ENCODE assay signal across 1 cellular context in genomic region chr16:56916571-56917403, GRCh38.
A peak's percentile ranks its signal among the peaks of the same experiment; 100 is the strongest.
TF ChIP-seq lines count a peak whose summit lies in the region.

No MANE protein-coding gene starts in this region.

TF ChIP-seq in GM12878, 131 proteins besides CTCF, POLR2A, EP300 and RAD21 (continues in another document):
- TF ChIP-seq ZNF217 (IDR thresholded peaks at IDR 0.05) (no peak), NKRF (conservative IDR thresholded peaks at IDR 0.05) (no peak), STAT3 (IDR thresholded peaks at IDR 0.05; ENCODE audit: low read depth, low read length) (0 out of 2 replicates have a peak, but pooled peaks have one; percentile 90), MEF2A (IDR thresholded peaks at IDR 0.05; ENCODE audit: insufficient read depth, low read depth, low read length) (peak; percentile 98), CBX3 (IDR thresholded peaks at IDR 0.05; ENCODE audit: borderline replicate concordance, low read depth) (no peak), NBN (IDR thresholded peaks at IDR 0.05) (peak; percentile 79), CEBPZ (IDR thresholded peaks at IDR 0.05; ENCODE audit: low read depth, low read length) (no peak), BHLHE40 (IDR thresholded peaks at IDR 0.05; ENCODE audit: borderline replicate concordance in 1 of 2, low read depth in 2 of 2, low read length in 1 of 2) (peak; percentile 68 to 78), JUND (IDR thresholded peaks at IDR 0.05; ENCODE audit: low read depth, low read length) (0 out of 2 replicates have a peak, but pooled peaks have one; percentile 27), CBX5 (IDR thresholded peaks at IDR 0.05; ENCODE audit: low read depth) (no peak), HDAC2 (IDR thresholded peaks at IDR 0.05) (no peak), BCL3 (IDR thresholded peaks at IDR 0.05; ENCODE audit: borderline replicate concordance, insufficient read depth, low read depth, low read length, poor library complexity, severe bottlenecking) (no peak), FOXK2 (IDR thresholded peaks at IDR 0.05) (no peak), SMARCA5 (IDR thresholded peaks at IDR 0.05) (no peak), IRF3 (IDR thresholded peaks at IDR 0.05) (no peak), IRF4 (IDR thresholded peaks at IDR 0.05; ENCODE audit: low read depth, low read length) (peak; percentile 84), MLLT1 (IDR thresholded peaks at IDR 0.05) (no peak), TCF7 (IDR thresholded peaks at IDR 0.05; ENCODE audit: borderline replicate concordance) (peak; percentile 12; the same call in 1 of the 2 replicates), SUZ12 (IDR thresholded peaks at IDR 0.05; ENCODE audit: unreplicated experiment) (no peak), KDM1A (IDR thresholded peaks at IDR 0.05; ENCODE audit: borderline replicate concordance) (no peak), CHD2 (IDR thresholded peaks at IDR 0.05; ENCODE audit: borderline replicate concordance, low read depth, low read length) (peak; percentile 89), RBBP5 (conservative IDR thresholded peaks at IDR 0.05) (no peak), ZNF207 (IDR thresholded peaks at IDR 0.05; ENCODE audit: borderline replicate concordance) (no peak), NFXL1 (IDR thresholded peaks at IDR 0.05; ENCODE audit: borderline replicate concordance) (no peak), HDAC6 (IDR thresholded peaks at IDR 0.05; ENCODE audit: unreplicated experiment) (no peak), NRF1 (conservative IDR thresholded peaks at IDR 0.05; ENCODE audit: low read depth, low read length) (no peak), IRF5 (IDR thresholded peaks at IDR 0.05; ENCODE audit: borderline replicate concordance) (no peak), MAX (IDR thresholded peaks at IDR 0.05; ENCODE audit: low read depth, low read length) (0 out of 2 replicates have a peak, but pooled peaks have one; percentile 11), TAF1 (IDR thresholded peaks at IDR 0.05; ENCODE audit: borderline replicate concordance, low read depth, low read length) (no peak), RUNX3 (IDR thresholded peaks at IDR 0.05; ENCODE audit: low read length) (peak; percentile 91), SP1 (IDR thresholded peaks at IDR 0.05; ENCODE audit: low read depth, low read length) (peak; percentile 77), CUX1 (IDR thresholded peaks at IDR 0.05; ENCODE audit: insufficient replicate concordance, low read depth, low read length) (no peak), PRDM15 (CRISPR knock-in tag; IDR thresholded peaks at IDR 0.05) (0 out of 2 replicates have a peak, but pooled peaks have one; percentile 58), NR2C2 (IDR thresholded peaks at IDR 0.05; ENCODE audit: borderline replicate concordance, control insufficient read depth, insufficient read length, low read depth) (no peak), TARDBP (IDR thresholded peaks at IDR 0.05; ENCODE audit: borderline replicate concordance) (no peak; the same call in 1 of the 2 replicates)
